Comparison of ENCODE assay signal across 9 cellular contexts in the genomic region with DNA sequence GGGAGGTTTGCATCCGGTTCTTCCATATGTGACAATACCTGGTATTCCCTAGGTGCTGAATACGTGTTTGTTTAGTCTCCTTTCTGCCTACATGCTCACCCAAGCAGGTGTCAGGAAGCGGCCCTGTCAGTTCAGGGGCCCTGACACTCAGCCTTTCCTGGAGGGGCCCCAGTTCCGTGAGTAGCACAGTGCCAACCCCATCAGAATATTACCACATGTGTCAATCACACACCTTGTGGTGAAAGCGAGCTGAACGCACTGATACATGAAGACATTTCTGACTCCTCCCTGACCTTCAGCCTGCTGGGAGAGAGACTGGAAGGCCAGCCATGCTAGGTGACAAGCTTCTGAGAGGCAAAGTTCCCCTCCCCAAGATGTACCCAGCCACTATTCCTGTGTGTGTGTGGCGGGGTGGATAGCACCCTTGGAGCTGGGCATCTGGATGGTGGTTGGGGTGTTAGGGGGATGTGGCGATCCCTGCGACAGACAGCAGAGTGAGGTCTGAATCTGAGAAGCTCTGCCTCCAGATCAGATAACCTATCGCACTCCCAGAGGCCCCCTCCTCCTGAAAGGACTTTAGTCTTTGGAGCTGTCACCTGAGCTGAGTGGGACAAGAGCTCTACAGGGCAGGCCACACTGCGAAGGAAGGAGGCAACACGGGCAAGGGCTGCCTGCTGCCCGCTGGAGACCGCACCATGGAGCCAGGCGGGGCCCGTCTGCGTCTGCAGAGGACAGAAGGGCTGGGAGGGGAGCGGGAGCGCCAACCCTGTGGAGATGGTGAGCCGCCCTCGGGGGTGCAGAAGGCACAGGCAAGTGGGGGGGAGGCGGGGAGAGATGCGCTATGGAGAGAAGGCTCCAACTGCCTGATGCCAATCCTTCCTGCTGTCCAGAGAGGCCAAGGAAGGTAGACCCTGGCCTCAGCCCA. TPM values are rescaled to one million over a fixed set of nuclear protein-coding genes. Genes with fewer than 3 reads are reported as not detected.
DNase-seq lines count a peak whose midpoint lies in the region; ATAC-seq and TF ChIP-seq lines count a peak whose summit lies in the region.
"Had no signal": no experiment of that assay in that cellular context is flagged by ENCODE, and none has a peak within 500 bp of the region (broad histone marks: within the 10 kb centered on the region; RNA-seq: fewer than 3 reads in every experiment).

A gene with protein sequence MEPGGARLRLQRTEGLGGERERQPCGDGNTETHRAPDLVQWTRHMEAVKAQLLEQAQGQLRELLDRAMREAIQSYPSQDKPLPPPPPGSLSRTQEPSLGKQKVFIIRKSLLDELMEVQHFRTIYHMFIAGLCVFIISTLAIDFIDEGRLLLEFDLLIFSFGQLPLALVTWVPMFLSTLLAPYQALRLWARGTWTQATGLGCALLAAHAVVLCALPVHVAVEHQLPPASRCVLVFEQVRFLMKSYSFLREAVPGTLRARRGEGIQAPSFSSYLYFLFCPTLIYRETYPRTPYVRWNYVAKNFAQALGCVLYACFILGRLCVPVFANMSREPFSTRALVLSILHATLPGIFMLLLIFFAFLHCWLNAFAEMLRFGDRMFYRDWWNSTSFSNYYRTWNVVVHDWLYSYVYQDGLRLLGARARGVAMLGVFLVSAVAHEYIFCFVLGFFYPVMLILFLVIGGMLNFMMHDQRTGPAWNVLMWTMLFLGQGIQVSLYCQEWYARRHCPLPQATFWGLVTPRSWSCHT (plus strand): TSS at position 604 of the 925 bp plus-strand sequence. CDS start 92 bp downstream, at position 696.

- WGBS in suprapubic skin, result 80% methylated on average over 21 of the region's 23 CpGs

- no peak within 1 kb of the TSS for H3K9ac ChIP-seq in BLaER1

- H3K27ac ChIP-seq in BLaER1 (peak within 1 kb of the TSS; percentile 20), suprapubic skin (no peak within 1 kb of the TSS)

- H3K27me3 ChIP-seq in BLaER1 (no peaks in the 10 kb centered on the region), suprapubic skin (no peaks in the 10 kb centered on the region)

- no peak for TF ChIP-seq POLR2A in suprapubic skin (IDR thresholded peaks at IDR 0.05)

- no peak for TF ChIP-seq EP300 in suprapubic skin (IDR thresholded peaks at IDR 0.05)

- peak within 1 kb of the TSS; percentile 60 for H3K4me2 ChIP-seq in BLaER1

- no peak within 1 kb of the TSS for H3K4me3 ChIP-seq in BLaER1
- no peak within 1 kb of the TSS for H3K4me3 ChIP-seq in suprapubic skin
- H3K4me3 ChIP-seq: lung had no signal

- H3K9me3 ChIP-seq in BLaER1, result no peaks in the 10 kb centered on the region
- H3K9me3 ChIP-seq in suprapubic skin, result no peaks in the 10 kb centered on the region

- peaks cover 37% of the 10 kb centered on the region for H3K4me1 ChIP-seq in BLaER1
- peaks cover 32% of the 10 kb centered on the region for H3K4me1 ChIP-seq in suprapubic skin

- DNase-seq in T-helper 2 cell, result peak in 3 of 5 experiments; percentile 6 to 83 (median 56)
- peak; percentile 59 to 79 for DNase-seq in suprapubic skin (ENCODE audit: low spot score in 2 of 2)
- no peak for DNase-seq in Ammon's horn (ENCODE audit: low spot score)
- DNase-seq in cerebellum (ENCODE audit: low spot score), result no peak

- no peaks in the 10 kb centered on the region for H4K20me1 ChIP-seq in BLaER1

- peak; percentile 63 for ATAC-seq in GM21786 (IDR thresholded peaks at IDR 0.05; ENCODE audit: unreplicated experiment)
- ATAC-seq in esophagus mucosa, result peak; percentile 1
- no peak for ATAC-seq in HG03469 (IDR thresholded peaks at IDR 0.05; ENCODE audit: unreplicated experiment)

- H3K36me3 ChIP-seq in BLaER1, result no peaks in the 10 kb centered on the region
- peaks cover 4% of the 10 kb centered on the region for H3K36me3 ChIP-seq in suprapubic skin

- no peak for TF ChIP-seq CTCF in suprapubic skin (IDR thresholded peaks at IDR 0.05)

RNA-seq across cellular contexts. Expression of the gene that starts here (rescaled TPM):
- total RNA-seq in esophagus mucosa (not detected), suprapubic skin (not detected), cerebellum (0.27 TPM)

Comparison
In these comparisons a context has a peak if more than half of its experiments do, and no peak if none do; other contexts are left out.
1. Peak in ATAC-seq in esophagus mucosa; RNA of the gene not detected or under 1 TPM.
2. Peak in DNase-seq in suprapubic skin; RNA of the gene not detected or under 1 TPM.
3. DNase-seq: peak in T-helper 2 cell (3 of 5); none in Ammon's horn (single experiment) and cerebellum (single experiment).